ENCODE assay signal across 1 cellular context in the genomic region with DNA sequence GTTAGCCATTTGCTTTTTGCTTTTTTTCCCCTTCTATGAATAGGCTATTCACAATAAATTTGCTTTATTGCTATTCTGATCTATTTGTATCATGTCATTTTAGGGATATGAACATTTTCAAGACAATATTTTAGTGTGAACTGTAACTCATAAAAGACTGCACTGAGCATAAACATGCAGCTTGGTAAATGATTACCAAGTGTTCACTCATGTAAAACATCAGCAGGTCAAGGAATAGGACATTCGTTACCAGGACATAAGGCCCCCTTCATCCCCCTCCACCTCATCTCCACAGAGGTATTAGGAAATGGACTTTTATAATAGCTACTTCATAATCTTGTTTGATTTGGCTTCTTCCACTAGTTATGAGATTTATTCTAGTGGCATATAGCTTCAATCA.
TF ChIP-seq lines count a peak whose summit lies in the region.

No MANE protein-coding gene starts in this region.

TF ChIP-seq in HepG2, 621 proteins besides CTCF, POLR2A, EP300 and RAD21:
- TF ChIP-seq ZNF629 (CRISPR knock-in tag; conservative IDR thresholded peaks at IDR 0.05) (no peak), GPN1 (CRISPR knock-in tag; IDR thresholded peaks at IDR 0.05; ENCODE audit: borderline replicate concordance) (no peak), PAWR (CRISPR knock-in tag; IDR thresholded peaks at IDR 0.05; ENCODE audit: borderline replicate concordance) (no peak), ZFY (CRISPR knock-in tag; IDR thresholded peaks at IDR 0.05) (no peak), NRL (CRISPR knock-in tag; IDR thresholded peaks at IDR 0.05; ENCODE audit: borderline replicate concordance) (no peak), PRMT3 (CRISPR knock-in tag; IDR thresholded peaks at IDR 0.05; ENCODE audit: borderline replicate concordance, low read depth) (no peak), ZNF326 (CRISPR knock-in tag; IDR thresholded peaks at IDR 0.05; ENCODE audit: borderline replicate concordance) (no peak), ZNF790 (CRISPR knock-in tag; IDR thresholded peaks at IDR 0.05; ENCODE audit: borderline replicate concordance) (no peak), ATF7 (IDR thresholded peaks at IDR 0.05) (no peak), ATF7 (CRISPR knock-in tag; IDR thresholded peaks at IDR 0.05) (no peak), ARNTL (CRISPR knock-in tag; IDR thresholded peaks at IDR 0.05) (no peak), MAFK (conservative IDR thresholded peaks at IDR 0.05 in 1 of 2, IDR thresholded peaks at IDR 0.05 in 1 of 2; ENCODE audit: low read length in 2 of 2) (no peak), CHCHD3 (CRISPR knock-in tag; IDR thresholded peaks at IDR 0.05) (no peak), ZIK1 (CRISPR knock-in tag; IDR thresholded peaks at IDR 0.05; ENCODE audit: borderline replicate concordance, low read depth) (no peak), GATAD1 (CRISPR knock-in tag; IDR thresholded peaks at IDR 0.05) (no peak)
- TF ChIP-seq, protein P1, sequence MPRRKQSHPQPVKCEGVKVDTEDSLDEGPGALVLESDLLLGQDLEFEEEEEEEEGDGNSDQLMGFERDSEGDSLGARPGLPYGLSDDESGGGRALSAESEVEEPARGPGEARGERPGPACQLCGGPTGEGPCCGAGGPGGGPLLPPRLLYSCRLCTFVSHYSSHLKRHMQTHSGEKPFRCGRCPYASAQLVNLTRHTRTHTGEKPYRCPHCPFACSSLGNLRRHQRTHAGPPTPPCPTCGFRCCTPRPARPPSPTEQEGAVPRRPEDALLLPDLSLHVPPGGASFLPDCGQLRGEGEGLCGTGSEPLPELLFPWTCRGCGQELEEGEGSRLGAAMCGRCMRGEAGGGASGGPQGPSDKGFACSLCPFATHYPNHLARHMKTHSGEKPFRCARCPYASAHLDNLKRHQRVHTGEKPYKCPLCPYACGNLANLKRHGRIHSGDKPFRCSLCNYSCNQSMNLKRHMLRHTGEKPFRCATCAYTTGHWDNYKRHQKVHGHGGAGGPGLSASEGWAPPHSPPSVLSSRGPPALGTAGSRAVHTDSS (CRISPR knock-in tag; conservative IDR thresholded peaks at IDR 0.05) = no peak
- TF ChIP-seq, protein P2, sequence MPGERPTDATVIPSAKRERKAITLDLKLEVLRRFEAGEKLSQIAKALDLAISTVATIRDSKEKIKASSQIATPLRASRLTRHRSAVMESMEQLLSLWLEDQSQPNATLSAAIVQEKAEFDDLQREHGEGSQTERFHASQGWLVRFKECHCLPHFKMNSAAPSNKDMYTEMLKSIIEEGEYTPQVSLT (CRISPR knock-in tag; IDR thresholded peaks at IDR 0.05; ENCODE audit: borderline replicate concordance, low read depth) = no peak
- TF ChIP-seq, protein P3, sequence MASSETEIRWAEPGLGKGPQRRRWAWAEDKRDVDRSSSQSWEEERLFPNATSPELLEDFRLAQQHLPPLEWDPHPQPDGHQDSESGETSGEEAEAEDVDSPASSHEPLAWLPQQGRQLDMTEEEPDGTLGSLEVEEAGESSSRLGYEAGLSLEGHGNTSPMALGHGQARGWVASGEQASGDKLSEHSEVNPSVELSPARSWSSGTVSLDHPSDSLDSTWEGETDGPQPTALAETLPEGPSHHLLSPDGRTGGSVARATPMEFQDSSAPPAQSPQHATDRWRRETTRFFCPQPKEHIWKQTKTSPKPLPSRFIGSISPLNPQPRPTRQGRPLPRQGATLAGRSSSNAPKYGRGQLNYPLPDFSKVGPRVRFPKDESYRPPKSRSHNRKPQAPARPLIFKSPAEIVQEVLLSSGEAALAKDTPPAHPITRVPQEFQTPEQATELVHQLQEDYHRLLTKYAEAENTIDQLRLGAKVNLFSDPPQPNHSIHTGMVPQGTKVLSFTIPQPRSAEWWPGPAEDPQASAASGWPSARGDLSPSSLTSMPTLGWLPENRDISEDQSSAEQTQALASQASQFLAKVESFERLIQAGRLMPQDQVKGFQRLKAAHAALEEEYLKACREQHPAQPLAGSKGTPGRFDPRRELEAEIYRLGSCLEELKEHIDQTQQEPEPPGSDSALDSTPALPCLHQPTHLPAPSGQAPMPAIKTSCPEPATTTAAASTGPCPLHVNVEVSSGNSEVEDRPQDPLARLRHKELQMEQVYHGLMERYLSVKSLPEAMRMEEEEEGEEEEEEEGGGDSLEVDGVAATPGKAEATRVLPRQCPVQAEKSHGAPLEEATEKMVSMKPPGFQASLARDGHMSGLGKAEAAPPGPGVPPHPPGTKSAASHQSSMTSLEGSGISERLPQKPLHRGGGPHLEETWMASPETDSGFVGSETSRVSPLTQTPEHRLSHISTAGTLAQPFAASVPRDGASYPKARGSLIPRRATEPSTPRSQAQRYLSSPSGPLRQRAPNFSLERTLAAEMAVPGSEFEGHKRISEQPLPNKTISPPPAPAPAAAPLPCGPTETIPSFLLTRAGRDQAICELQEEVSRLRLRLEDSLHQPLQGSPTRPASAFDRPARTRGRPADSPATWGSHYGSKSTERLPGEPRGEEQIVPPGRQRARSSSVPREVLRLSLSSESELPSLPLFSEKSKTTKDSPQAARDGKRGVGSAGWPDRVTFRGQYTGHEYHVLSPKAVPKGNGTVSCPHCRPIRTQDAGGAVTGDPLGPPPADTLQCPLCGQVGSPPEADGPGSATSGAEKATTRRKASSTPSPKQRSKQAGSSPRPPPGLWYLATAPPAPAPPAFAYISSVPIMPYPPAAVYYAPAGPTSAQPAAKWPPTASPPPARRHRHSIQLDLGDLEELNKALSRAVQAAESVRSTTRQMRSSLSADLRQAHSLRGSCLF (CRISPR knock-in tag; IDR thresholded peaks at IDR 0.05; ENCODE audit: borderline replicate concordance) = no peak
- TF ChIP-seq, protein P4, sequence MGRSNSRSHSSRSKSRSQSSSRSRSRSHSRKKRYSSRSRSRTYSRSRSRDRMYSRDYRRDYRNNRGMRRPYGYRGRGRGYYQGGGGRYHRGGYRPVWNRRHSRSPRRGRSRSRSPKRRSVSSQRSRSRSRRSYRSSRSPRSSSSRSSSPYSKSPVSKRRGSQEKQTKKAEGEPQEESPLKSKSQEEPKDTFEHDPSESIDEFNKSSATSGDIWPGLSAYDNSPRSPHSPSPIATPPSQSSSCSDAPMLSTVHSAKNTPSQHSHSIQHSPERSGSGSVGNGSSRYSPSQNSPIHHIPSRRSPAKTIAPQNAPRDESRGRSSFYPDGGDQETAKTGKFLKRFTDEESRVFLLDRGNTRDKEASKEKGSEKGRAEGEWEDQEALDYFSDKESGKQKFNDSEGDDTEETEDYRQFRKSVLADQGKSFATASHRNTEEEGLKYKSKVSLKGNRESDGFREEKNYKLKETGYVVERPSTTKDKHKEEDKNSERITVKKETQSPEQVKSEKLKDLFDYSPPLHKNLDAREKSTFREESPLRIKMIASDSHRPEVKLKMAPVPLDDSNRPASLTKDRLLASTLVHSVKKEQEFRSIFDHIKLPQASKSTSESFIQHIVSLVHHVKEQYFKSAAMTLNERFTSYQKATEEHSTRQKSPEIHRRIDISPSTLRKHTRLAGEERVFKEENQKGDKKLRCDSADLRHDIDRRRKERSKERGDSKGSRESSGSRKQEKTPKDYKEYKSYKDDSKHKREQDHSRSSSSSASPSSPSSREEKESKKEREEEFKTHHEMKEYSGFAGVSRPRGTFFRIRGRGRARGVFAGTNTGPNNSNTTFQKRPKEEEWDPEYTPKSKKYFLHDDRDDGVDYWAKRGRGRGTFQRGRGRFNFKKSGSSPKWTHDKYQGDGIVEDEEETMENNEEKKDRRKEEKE (IDR thresholded peaks at IDR 0.05) = no peak
